Comparison of ENCODE assay signal across 3 cellular contexts in genomic region chr15:78714890-78715289, GRCh38.
TF ChIP-seq lines count a peak whose summit lies in the region.

No MANE protein-coding gene starts in this region.

TF ChIP-seq in A549, 52 proteins besides CTCF, POLR2A, EP300 and RAD21:
- TF ChIP-seq BCL3 (IDR thresholded peaks at IDR 0.05) (no peak), ATOH8 (CRISPR knock-in tag; IDR thresholded peaks at IDR 0.05; ENCODE audit: low read depth) (no peak), CHD4 (IDR thresholded peaks at IDR 0.05; ENCODE audit: borderline replicate concordance) (no peak), CBX2 (IDR thresholded peaks at IDR 0.05; ENCODE audit: borderline replicate concordance, low read depth) (no peak), ESRRA (IDR thresholded peaks at IDR 0.05; ENCODE audit: borderline replicate concordance, low read length) (no peak), SMC3 (IDR thresholded peaks at IDR 0.05) (peak; percentile 35; the same call in 2 of the 3 replicates), FOXS1 (CRISPR knock-in tag; IDR thresholded peaks at IDR 0.05) (no peak)
TF ChIP-seq in A549: peak in this region for 1.

TF ChIP-seq in K562, 482 proteins besides CTCF, POLR2A, EP300 and RAD21 (continued from another document):
- TF ChIP-seq YY1 (IDR thresholded peaks at IDR 0.05; ENCODE audit: borderline replicate concordance in 1 of 3, control insufficient read depth in 1 of 3, extremely low read depth in 1 of 3, insufficient read depth in 3 of 3, insufficient read length in 1 of 3, insufficient replicate concordance in 2 of 3, low read depth in 1 of 3, low read length in 2 of 3) = peak in 2 of 3 experiments; percentile 9 to 80
- TF ChIP-seq SIN3A (IDR thresholded peaks at IDR 0.05; ENCODE audit: borderline replicate concordance in 2 of 2, control insufficient read depth in 1 of 2, low read depth in 2 of 2, low read length in 2 of 2) = no peak
- peak; percentile 75; the same call in 1 of the 2 replicates for TF ChIP-seq EHMT2 (IDR thresholded peaks at IDR 0.05)
- TF ChIP-seq USF1 (CRISPR knock-in tag; IDR thresholded peaks at IDR 0.05) = peak; percentile 31; the same call in 1 of the 2 replicates
- no peak for TF ChIP-seq CBX3 (IDR thresholded peaks at IDR 0.05; ENCODE audit: borderline replicate concordance in 1 of 2, low read length in 2 of 2)
- TF ChIP-seq RBFOX2 (IDR thresholded peaks at IDR 0.05; ENCODE audit: low read depth, low read length) = no peak
- no peak for TF ChIP-seq RCOR1 (IDR thresholded peaks at IDR 0.05; ENCODE audit: borderline replicate concordance in 1 of 2, low read depth in 2 of 2, low read length in 2 of 2)
- TF ChIP-seq SMC3 (conservative IDR thresholded peaks at IDR 0.05; ENCODE audit: insufficient read depth, low read depth, low read length) = 0 out of 2 replicates have a peak, but pooled peaks have one; percentile 35
- peak; percentile 53; the same call in 1 of the 2 replicates for TF ChIP-seq RAD51 (IDR thresholded peaks at IDR 0.05; ENCODE audit: borderline replicate concordance, low read depth)
- TF ChIP-seq TARDBP (IDR thresholded peaks at IDR 0.05) = no peak
- TF ChIP-seq USF2 (CRISPR knock-in tag; IDR thresholded peaks at IDR 0.05) = peak; percentile 58; the same call in 1 of the 2 replicates
- TF ChIP-seq PHF20 (IDR thresholded peaks at IDR 0.05; ENCODE audit: partially characterized antibody) = peak; percentile 60

TF ChIP-seq in SK-N-SH, 30 proteins besides CTCF, POLR2A, EP300 and RAD21 (continued from another document):
- TF ChIP-seq USF2 (IDR thresholded peaks at IDR 0.05; ENCODE audit: borderline replicate concordance, low read depth, low read length) (no peak), SMC3 (IDR thresholded peaks at IDR 0.05; ENCODE audit: low read depth, low read length) (no peak), MEF2A (IDR thresholded peaks at IDR 0.05; ENCODE audit: borderline replicate concordance, low read depth) (no peak), PBX3 (IDR thresholded peaks at IDR 0.05) (no peak)
